In the genomic region with DNA sequence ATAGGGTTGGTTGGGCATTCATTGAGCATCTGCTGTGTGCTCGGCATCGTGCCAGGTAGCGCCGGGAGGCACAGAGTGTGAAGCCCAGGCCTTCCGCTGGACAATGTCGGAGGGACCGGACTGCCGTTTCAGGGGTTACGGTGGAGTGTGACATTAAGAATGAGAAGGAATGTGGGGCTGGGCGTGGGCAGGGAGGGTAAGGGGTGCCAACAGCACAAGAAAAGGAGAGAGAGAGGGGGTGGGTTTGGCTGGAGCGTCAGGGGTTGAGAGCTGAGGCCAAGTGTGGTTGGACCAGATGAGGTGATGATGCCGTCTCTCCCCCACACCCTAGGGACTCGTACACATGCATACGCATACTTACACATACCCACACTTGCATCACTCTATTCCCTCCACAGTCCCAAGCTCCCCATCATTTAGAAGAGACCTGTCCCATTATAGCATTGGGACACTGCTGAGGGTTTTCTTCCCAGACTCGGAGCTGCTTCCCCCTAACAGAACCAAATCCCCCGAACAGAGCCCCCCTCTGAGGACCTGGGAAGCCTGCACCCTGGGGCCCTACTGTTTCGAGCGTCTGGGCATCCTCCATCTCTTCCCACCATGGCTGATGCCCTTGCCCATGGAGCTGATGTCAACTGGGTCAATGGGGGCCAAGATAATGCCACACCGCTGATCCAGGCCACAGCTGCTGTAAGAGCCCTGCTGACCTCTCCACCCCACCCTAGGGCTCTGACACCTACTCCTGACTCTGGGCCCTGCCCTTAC, we compare ENCODE assay signal across 1 cellular context.
TF ChIP-seq lines count a peak whose summit lies in the region.

No MANE protein-coding gene starts in this region.

TF ChIP-seq in H1, 55 proteins besides CTCF, POLR2A, EP300 and RAD21:
- TF ChIP-seq CHD1 (IDR thresholded peaks at IDR 0.05; ENCODE audit: low read depth, low read length) (no peak), MAFK (IDR thresholded peaks at IDR 0.05; ENCODE audit: low read depth, low read length) (no peak), EZH2 (IDR thresholded peaks at IDR 0.05; ENCODE audit: low read depth, low read length, severe bottlenecking) (no peak), SP2 (IDR thresholded peaks at IDR 0.05; ENCODE audit: low read length) (no peak), YY1 (IDR thresholded peaks at IDR 0.05; ENCODE audit: low read depth, low read length) (no peak), TAF7 (optimal IDR thresholded peaks at IDR 0.05; ENCODE audit: borderline replicate concordance, low read depth, low read length) (no peak), BCL11A (IDR thresholded peaks at IDR 0.05; ENCODE audit: low read depth in 2 of 2, low read length in 2 of 2) (no peak), NANOG (IDR thresholded peaks at IDR 0.05; ENCODE audit: insufficient read depth, low read depth, low read length, poor library complexity, severe bottlenecking) (no peak), KDM1A (IDR thresholded peaks at IDR 0.05; ENCODE audit: borderline replicate concordance, low read length) (no peak)
- TF ChIP-seq, protein P1, sequence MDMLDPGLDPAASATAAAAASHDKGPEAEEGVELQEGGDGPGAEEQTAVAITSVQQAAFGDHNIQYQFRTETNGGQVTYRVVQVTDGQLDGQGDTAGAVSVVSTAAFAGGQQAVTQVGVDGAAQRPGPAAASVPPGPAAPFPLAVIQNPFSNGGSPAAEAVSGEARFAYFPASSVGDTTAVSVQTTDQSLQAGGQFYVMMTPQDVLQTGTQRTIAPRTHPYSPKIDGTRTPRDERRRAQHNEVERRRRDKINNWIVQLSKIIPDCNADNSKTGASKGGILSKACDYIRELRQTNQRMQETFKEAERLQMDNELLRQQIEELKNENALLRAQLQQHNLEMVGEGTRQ (IDR thresholded peaks at IDR 0.05; ENCODE audit: low read length): no peak
- TF ChIP-seq, protein P2, sequence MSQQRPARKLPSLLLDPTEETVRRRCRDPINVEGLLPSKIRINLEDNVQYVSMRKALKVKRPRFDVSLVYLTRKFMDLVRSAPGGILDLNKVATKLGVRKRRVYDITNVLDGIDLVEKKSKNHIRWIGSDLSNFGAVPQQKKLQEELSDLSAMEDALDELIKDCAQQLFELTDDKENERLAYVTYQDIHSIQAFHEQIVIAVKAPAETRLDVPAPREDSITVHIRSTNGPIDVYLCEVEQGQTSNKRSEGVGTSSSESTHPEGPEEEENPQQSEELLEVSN (IDR thresholded peaks at IDR 0.05): no peak
TF ChIP-seq in H1: peak in this region for 0.
